In genomic region chr7:42170724-42171123, GRCh38 we compare ENCODE assay signal across 1 cellular context.
TF ChIP-seq lines count a peak whose summit lies in the region.

No MANE protein-coding gene starts in this region.

TF ChIP-seq in SK-N-SH, 30 proteins besides CTCF, POLR2A, EP300 and RAD21 (continued from another document):
- no peak for TF ChIP-seq ZBTB33 (IDR thresholded peaks at IDR 0.05; ENCODE audit: borderline replicate concordance, low read depth)
- TF ChIP-seq GATA2 (CRISPR knock-in tag; IDR thresholded peaks at IDR 0.05) = no peak
- TF ChIP-seq TEAD4 (IDR thresholded peaks at IDR 0.05; ENCODE audit: borderline replicate concordance, insufficient read depth) = no peak
- no peak for TF ChIP-seq YY1 (IDR thresholded peaks at IDR 0.05; ENCODE audit: low read depth)
TF ChIP-seq in SK-N-SH: peak in this region for 0.
